ENCODE assay signal across 10 cellular contexts in genomic region chr1:234881893-234882771, GRCh38.
DNase-seq lines count a peak whose midpoint lies in the region; ATAC-seq, FAIRE-seq and TF ChIP-seq lines count a peak whose summit lies in the region.
"Had no signal": no experiment of that assay in that cellular context is flagged by ENCODE, and none has a peak within 500 bp of the region (broad histone marks: within the 10 kb centered on the region; RNA-seq: fewer than 3 reads in every experiment).

No MANE protein-coding gene starts in this region.

- peak overlapping the region; percentile 29; the same call in 1 of the 2 replicates for H3K9ac ChIP-seq in GM12878 (ENCODE audit: control insufficient read depth, insufficient read depth, low read length)

- TF ChIP-seq POLR2A in GM12878 (IDR thresholded peaks at IDR 0.05; ENCODE audit: low read depth, low read length) = no peak

- no peaks in the 10 kb centered on the region for H3F3A ChIP-seq in GM23338 (replicated peaks; ENCODE audit: low read depth)

- no peaks in the 10 kb centered on the region for H3K27me3 ChIP-seq in GM12878 (replicated peaks in 1 of 2; ENCODE audit: control insufficient read depth in 2 of 2, insufficient read depth in 2 of 2, low read length in 1 of 2)
- no peaks in the 10 kb centered on the region for H3K27me3 ChIP-seq in upper lobe of right lung
- no peaks in the 10 kb centered on the region for H3K27me3 ChIP-seq in GM23338 (ENCODE audit: insufficient read depth)

- no peak for TF ChIP-seq RAD21 in GM12878 (IDR thresholded peaks at IDR 0.05; ENCODE audit: insufficient read depth, low read depth, low read length)

- no peaks in the 10 kb centered on the region for H3K4me1 Mint-ChIP-seq in GM23338

- SMC1A ChIA-PET in GM12878 (lab: Charles Lee; ENCODE audit: uncharacterized antibody, unreplicated experiment) = interaction anchor here (0.6 to 5.0 kb wide), 29 partner anchors 10 to 285 kb away, joined by 3 to 37 read pairs (median 5); no protein-coding TSS in a partner anchor

- no peaks in the 10 kb centered on the region for H3K36me3 ChIP-seq in GM12878 (ENCODE audit: control insufficient read depth in 2 of 2, insufficient read depth in 2 of 2, low read length in 1 of 2)
- H3K36me3 ChIP-seq in upper lobe of right lung = no peaks in the 10 kb centered on the region
- no peaks in the 10 kb centered on the region for H3K36me3 ChIP-seq in GM23338 (ENCODE audit: insufficient read depth)

- DNase-seq in GM10266 (ENCODE audit: extremely low spot score) (peak; percentile 74), GM12878 (ENCODE audit: low read depth, low spot score) (peak; percentile 83), upper lobe of right lung (no peak), GM23338 (ENCODE audit: low spot score) (no peak), T1000 (lab: John Stamatoyannopoulos, UW) (no peak), HCEC 1CT (no peak)
- DNase-seq: OCI-M1 had no signal

- H3K79me2 ChIP-seq in GM12878 (ENCODE audit: control insufficient read depth, insufficient read depth, low read length) = no peaks in the 10 kb centered on the region
- no peaks in the 10 kb centered on the region for H3K79me2 ChIP-seq in GM23338 (replicated peaks; ENCODE audit: insufficient read depth)

- H3K27me3 Mint-ChIP-seq in GM23338 (ENCODE audit: insufficient read depth, low read depth, poor library complexity) = no peaks in the 10 kb centered on the region

- H2AFZ ChIP-seq in GM12878 (ENCODE audit: control insufficient read depth, low read depth, low read length) (no peak overlapping the region), GM23338 (no peak overlapping the region)

- TF ChIP-seq CTCF in GM10266 (IDR thresholded peaks at IDR 0.05; ENCODE audit: control insufficient read depth, insufficient read depth, low read depth, missing control alignments) (no peak), GM12878 (IDR thresholded peaks at IDR 0.05 in 2 of 3, conservative IDR thresholded peaks at IDR 0.05 in 1 of 3; ENCODE audit: control insufficient read depth in 2 of 3, extremely low read depth in 1 of 3, insufficient read depth in 1 of 3, low read depth in 3 of 3, low read length in 3 of 3) (no peak), upper lobe of right lung (IDR thresholded peaks at IDR 0.05) (no peak), GM23338 (conservative IDR thresholded peaks at IDR 0.05; ENCODE audit: low read depth in 2 of 2) (no peak)

- WGBS in GM12878 (ENCODE audit: insufficient coverage, insufficient replicate concordance, low lambda C conversion rate, missing lambda C conversion rate) = 16% methylated on average over 11 of the region's 11 CpGs

- ATAC-seq in GM19397 (IDR thresholded peaks at IDR 0.05; ENCODE audit: unreplicated experiment) = peak; percentile 71
- peak; percentile 80 for ATAC-seq in HG03135 (IDR thresholded peaks at IDR 0.05; ENCODE audit: unreplicated experiment)
- ATAC-seq in GM12878 = peak; percentile 88
- no peak for ATAC-seq in upper lobe of right lung
- ATAC-seq in GM23338 = no peak

- H3K27ac Mint-ChIP-seq in GM23338 = no peak overlapping the region; the same call in 1 of the 2 replicates

- POLR2A ChIA-PET in GM12878 (lab: Charles Lee) = interaction anchor here (0.6 to 1.9 kb wide), 13 partner anchors 18 to 277 kb away, joined by 3 to 8 read pairs (median 4); no protein-coding TSS in a partner anchor

- no peak overlapping the region for H3K4me3 Mint-ChIP-seq in GM23338

- intact Hi-C loops in GM12878 (cut with micrococcal nuclease; ENCODE audit: unreplicated experiment) = loop anchor here (1.0 to 2.0 kb wide), 8 partner anchors 44 to 269 kb away; no protein-coding TSS in a partner anchor
- intact Hi-C loops in upper lobe of right lung (cut with DNase I) = no loop called here

- H3K4me3 ChIP-seq in GM12878 (peak overlapping the region; percentile 53), upper lobe of right lung (no peak overlapping the region), GM23338 (no peak overlapping the region)
- H3K4me3 ChIP-seq: lung had no signal

- RAD21 ChIA-PET in GM12878 (lab: Charles Lee; ENCODE audit: unreplicated experiment) = interaction anchor here (0.6 to 3.5 kb wide), 26 partner anchors 9 to 387 kb away, joined by 3 to 26 read pairs (median 5); no protein-coding TSS in a partner anchor

- in situ Hi-C loops in GM12878 (cut with MboI) = no loop called here

- H4K20me1 ChIP-seq in GM12878 (ENCODE audit: control insufficient read depth, insufficient read depth) (no peaks in the 10 kb centered on the region), GM23338 (replicated peaks; ENCODE audit: insufficient read depth) (no peaks in the 10 kb centered on the region)

- H3K27ac ChIP-seq in GM12878 (ENCODE audit: control insufficient read depth, insufficient read depth) = peak overlapping the region; percentile 73
- H3K27ac ChIP-seq in upper lobe of right lung = no peak overlapping the region
- no peak overlapping the region for H3K27ac ChIP-seq in GM23338 (ENCODE audit: low read depth)

- no peaks in the 10 kb centered on the region for H3K36me3 Mint-ChIP-seq in GM23338 (ENCODE audit: low read depth)

- H3K9me3 ChIP-seq in GM12878 (replicated peaks; ENCODE audit: control insufficient read depth, insufficient read depth, low read length) = no peaks in the 10 kb centered on the region; the same call in 1 of the 3 replicates
- no peaks in the 10 kb centered on the region for H3K9me3 ChIP-seq in upper lobe of right lung

- BruUV-seq in GM12878 (replicated peaks; lab: Mats Ljungman, UMichigan) = TSS peak; percentile 89

- FAIRE-seq in GM12878 (lab: Jason Lieb, UNC) = peak; percentile 93

- CTCF ChIA-PET in GM12878 (lab: Yijun Ruan, JAX) = interaction anchor here (0.6 to 1.7 kb wide), 11 partner anchors 29 to 883 kb away, joined by 3 to 8 read pairs (median 3); no protein-coding TSS in a partner anchor

- H3K4me2 ChIP-seq in GM12878 (ENCODE audit: control insufficient read depth, insufficient read depth) (peak overlapping the region; percentile 95), GM23338 (no peak overlapping the region)

- H3K9me2 ChIP-seq in GM23338 (ENCODE audit: insufficient read depth) = no peaks in the 10 kb centered on the region

- H3K4me1 ChIP-seq in GM12878 (ENCODE audit: control insufficient read depth, insufficient read depth, low read length) = peaks cover 50% of the 10 kb centered on the region
- peaks cover 21% of the 10 kb centered on the region for H3K4me1 ChIP-seq in upper lobe of right lung
- no peaks in the 10 kb centered on the region for H3K4me1 ChIP-seq in GM23338 (ENCODE audit: insufficient read depth)

- TF ChIP-seq EP300 in GM12878 (IDR thresholded peaks at IDR 0.05; ENCODE audit: borderline replicate concordance in 1 of 2, control insufficient read depth in 1 of 2, low read depth in 2 of 2, low read length in 2 of 2) = peak; percentile 90 to 94

- H3K9me3 Mint-ChIP-seq in GM23338 = no peaks in the 10 kb centered on the region

TF ChIP-seq in GM12878, 131 proteins besides CTCF, POLR2A, EP300 and RAD21 (continues in another document):
- TF ChIP-seq TAF1 (IDR thresholded peaks at IDR 0.05; ENCODE audit: borderline replicate concordance, low read depth, low read length) = no peak
- peak; percentile 83; the same call in 1 of the 2 replicates for TF ChIP-seq ZNF217 (IDR thresholded peaks at IDR 0.05)
- no peak for TF ChIP-seq ZNF384 (IDR thresholded peaks at IDR 0.05; ENCODE audit: borderline replicate concordance, low read depth, low read length)
- peak; percentile 94 for TF ChIP-seq FOXM1 (IDR thresholded peaks at IDR 0.05; ENCODE audit: low read depth, low read length)
- TF ChIP-seq NRF1 (conservative IDR thresholded peaks at IDR 0.05; ENCODE audit: low read depth, low read length) = no peak
- TF ChIP-seq FOS (IDR thresholded peaks at IDR 0.05; ENCODE audit: borderline replicate concordance, extremely low read depth, insufficient read length) = no peak
- TF ChIP-seq TBL1XR1 (IDR thresholded peaks at IDR 0.05; ENCODE audit: low read depth, low read length) = peak; percentile 96
- TF ChIP-seq CBX3 (IDR thresholded peaks at IDR 0.05; ENCODE audit: borderline replicate concordance, low read depth) = no peak
- no peak for TF ChIP-seq RELA (IDR thresholded peaks at IDR 0.05; ENCODE audit: borderline replicate concordance, partially characterized antibody)
- peak; percentile 79 for TF ChIP-seq RAD51 (IDR thresholded peaks at IDR 0.05)

Comparison
In these comparisons a context has a peak if more than half of its experiments do, and no peak if none do; other contexts are left out.
1. DNase-seq: peak in GM10266 (single experiment) and GM12878 (single experiment); none in upper lobe of right lung (single experiment), GM23338 (single experiment), T1000 (single experiment) and HCEC 1CT (single experiment).
2. ATAC-seq: peak in GM19397 (single experiment), HG03135 (single experiment) and GM12878 (single experiment); none in upper lobe of right lung (single experiment) and GM23338 (single experiment).